Comparison of ENCODE assay signal across 15 cellular contexts in the genomic region with DNA sequence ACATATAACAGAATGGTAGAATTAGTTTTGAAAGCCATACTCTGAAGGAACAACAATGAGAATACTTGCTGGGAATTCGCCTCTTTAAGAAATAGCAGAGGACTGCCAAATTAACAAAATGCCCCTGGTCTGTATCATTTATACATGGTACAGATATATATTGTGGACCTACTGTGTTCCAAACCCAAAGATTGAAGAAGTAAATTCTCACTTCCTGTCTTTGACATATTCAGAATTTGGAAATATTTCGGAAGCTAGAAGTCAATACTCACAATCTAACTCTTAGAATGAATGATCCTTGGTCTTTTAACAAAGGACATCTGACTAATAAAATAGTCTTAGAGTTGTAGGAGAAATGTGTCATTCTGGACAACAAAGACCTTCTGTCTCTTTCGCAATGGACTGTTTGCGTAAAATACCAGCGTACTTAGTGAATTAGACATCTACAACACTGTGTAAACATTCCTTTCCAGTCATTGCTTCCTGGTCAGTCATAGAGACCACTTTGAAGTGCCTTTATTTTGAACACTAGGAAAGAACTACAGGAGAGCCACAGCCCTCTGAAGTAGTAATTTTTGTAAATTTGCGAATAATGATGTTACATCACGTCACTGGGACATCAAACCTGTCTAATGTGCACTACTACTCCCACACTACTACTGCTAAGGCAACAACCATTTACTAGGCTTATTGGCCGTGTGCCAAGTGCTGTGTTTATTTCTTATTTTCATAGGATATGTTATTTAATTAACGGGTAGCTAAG.
DNase-seq lines count a peak whose midpoint lies in the region; ATAC-seq and TF ChIP-seq lines count a peak whose summit lies in the region.
"Had no signal": no experiment of that assay in that cellular context is flagged by ENCODE, and none has a peak within 500 bp of the region (broad histone marks: within the 10 kb centered on the region; RNA-seq: fewer than 3 reads in every experiment).

No MANE protein-coding gene starts in this region.

- no peaks in the 10 kb centered on the region for H3K27me3 Mint-ChIP-seq in activated CD4-positive, alpha-beta T cell treated with anti-CD3 and anti-CD28 coated beads, Interleukin-2, amount 10 ng/mL, durations not matched to agents 24 days and 14 days
- H3K27me3 Mint-ChIP-seq: central memory CD8-positive, alpha-beta T cell; memory B cell had no signal

- DNase-seq in AG10803 (ENCODE audit: low read depth) (peak; percentile 60), NCI-H510A (lab: John Stamatoyannopoulos, UW) (peak; percentile 1), epidermal melanocyte (ENCODE audit: insufficient read length, low spot score) (peak; percentile 21), mucosa of gallbladder (ENCODE audit: low spot score) (peak; percentile 14), COLO668 (lab: John Stamatoyannopoulos, UW; ENCODE audit: unreplicated experiment) (no peak), DMS 273 (lab: John Stamatoyannopoulos, UW; ENCODE audit: unreplicated experiment) (no peak)
- no peak for DNase-seq in activated CD4-positive, alpha-beta T cell treated with anti-CD3 and anti-CD28 coated beads, Interleukin-2, amount 10 ng/mL, durations not matched to agents 24 days and 14 days
- DNase-seq: activated CD4-positive, alpha-beta T cell treated with anti-CD3 and anti-CD28 coated beads for 1 hour; C1 segment of cervical spinal cord; NCI-H1930; psoas muscle; SIG-M5 had no signal

- H3K27ac Mint-ChIP-seq in activated CD4-positive, alpha-beta T cell treated with anti-CD3 and anti-CD28 coated beads, Interleukin-2, amount 10 ng/mL, durations not matched to agents 24 days and 14 days: no peak overlapping the region
- H3K27ac Mint-ChIP-seq: memory B cell had no signal

- H3K9me3 Mint-ChIP-seq in activated CD4-positive, alpha-beta T cell treated with anti-CD3 and anti-CD28 coated beads, Interleukin-2, amount 10 ng/mL, durations not matched to agents 24 days and 14 days: no peaks in the 10 kb centered on the region
- H3K9me3 Mint-ChIP-seq: memory B cell had no signal

- no peak for ATAC-seq in GM19328 (IDR thresholded peaks at IDR 0.05; ENCODE audit: unreplicated experiment)
- ATAC-seq: psoas muscle had no signal

- no peaks in the 10 kb centered on the region for H3K4me1 Mint-ChIP-seq in activated CD4-positive, alpha-beta T cell treated with anti-CD3 and anti-CD28 coated beads, Interleukin-2, amount 10 ng/mL, durations not matched to agents 24 days and 14 days
- H3K4me1 Mint-ChIP-seq: central memory CD8-positive, alpha-beta T cell had no signal

- no peak overlapping the region for H3K4me3 Mint-ChIP-seq in activated CD4-positive, alpha-beta T cell treated with anti-CD3 and anti-CD28 coated beads, Interleukin-2, amount 10 ng/mL, durations not matched to agents 24 days and 14 days
- H3K4me3 Mint-ChIP-seq: central memory CD8-positive, alpha-beta T cell; memory B cell had no signal

- intact Hi-C loops in activated CD4-positive, alpha-beta T cell treated with anti-CD3 and anti-CD28 coated beads, Interleukin-2, amount 10 ng/mL, durations not matched to agents 24 days and 14 days (cut with micrococcal nuclease): no loop called here

- TF ChIP-seq CTCF in AG10803 (conservative IDR thresholded peaks at IDR 0.05; ENCODE audit: low read length): no peak

- no peak overlapping the region for H3K4me3 ChIP-seq in AG10803 (ENCODE audit: low read length)
- H3K4me3 ChIP-seq: psoas muscle had no signal

- no peaks in the 10 kb centered on the region for H3K36me3 Mint-ChIP-seq in activated CD4-positive, alpha-beta T cell treated with anti-CD3 and anti-CD28 coated beads, Interleukin-2, amount 10 ng/mL, durations not matched to agents 24 days and 14 days (ENCODE audit: low read depth)
- H3K36me3 Mint-ChIP-seq: memory B cell had no signal

Comparison
In these comparisons a context has a peak if more than half of its experiments do, and no peak if none do; other contexts are left out.
1. DNase-seq: peak in AG10803 (single experiment), NCI-H510A (single experiment), epidermal melanocyte (single experiment) and mucosa of gallbladder (single experiment); none in COLO668 (single experiment), activated CD4-positive, alpha-beta T cell treated with anti-CD3 and anti-CD28 coated beads, Interleukin-2, amount 10 ng/mL, durations not matched to agents 24 days and 14 days (single experiment) and DMS 273 (single experiment).